Comparison of ENCODE assay signal across 27 cellular contexts in the genomic region with DNA sequence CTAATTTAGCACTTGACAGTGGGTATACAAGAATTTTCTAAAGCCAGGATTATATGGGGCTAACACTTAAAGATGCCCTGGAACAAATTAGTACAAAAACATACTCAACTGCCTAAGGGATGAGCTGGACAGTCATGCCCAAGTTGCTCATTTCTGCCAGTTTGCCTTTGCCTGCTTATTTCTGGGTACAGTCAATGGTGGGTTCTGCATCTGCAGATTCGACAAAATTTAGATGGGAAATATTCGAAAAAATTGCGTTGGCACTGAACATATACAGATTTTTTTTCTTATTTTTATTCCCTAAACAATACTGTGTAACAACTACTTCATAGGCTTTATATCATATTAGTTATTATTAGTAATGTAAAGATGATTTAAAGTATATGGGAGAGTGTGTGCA.
"Had no signal": no experiment of that assay in that cellular context is flagged by ENCODE, and none has a peak within 500 bp of the region (broad histone marks: within the 10 kb centered on the region; RNA-seq: fewer than 3 reads in every experiment).

No MANE protein-coding gene starts in this region.

- H3K9me3 ChIP-seq: colonic mucosa, esophagus muscularis mucosa, esophagus squamous epithelium, gastrocnemius medialis, gastroesophageal sphincter, heart left ventricle, heart right ventricle had no signal

- H3K27ac ChIP-seq: colonic mucosa, coronary artery, dorsolateral prefrontal cortex, epithelial cell of prostate, esophagus muscularis mucosa, esophagus squamous epithelium, foreskin keratinocyte, gastrocnemius medialis, gastroesophageal sphincter, heart left ventricle, heart right ventricle had no signal

- H3K4me1 ChIP-seq: colonic mucosa, esophagus squamous epithelium, gastroesophageal sphincter had no signal

- H3K4me3 ChIP-seq: colonic mucosa, coronary artery, dorsolateral prefrontal cortex, esophagus muscularis mucosa, esophagus squamous epithelium, gastrocnemius medialis, gastroesophageal sphincter, heart left ventricle, heart right ventricle had no signal

- DNase-seq: colonic mucosa; cortex of kidney; dermis blood vessel endothelial cell; dorsolateral prefrontal cortex; effector CD4-positive, alpha-beta T cell; effector CD8-positive, alpha-beta T cell; effector memory CD4-positive, alpha-beta T cell; effector memory CD8-positive, alpha-beta T cell; endodermal cell; erythroblast; esophagus squamous epithelium; foreskin keratinocyte; foreskin melanocyte; gastrocnemius medialis; glutamatergic neuron; head of caudate nucleus; heart left ventricle; heart right ventricle had no signal

- FAIRE-seq: colon, endometrium, endothelial cell of umbilical vein, frontal cortex had no signal

- ATAC-seq: effector memory CD8-positive, alpha-beta T cell; esophagus mucosa; foreskin keratinocyte; gastrocnemius medialis; gastroesophageal sphincter; heart left ventricle; heart right ventricle had no signal

- H3K36me3 ChIP-seq: colonic mucosa, esophagus muscularis mucosa, esophagus squamous epithelium, gastrocnemius medialis, gastroesophageal sphincter, heart left ventricle, heart right ventricle had no signal

- H3K27me3 ChIP-seq: colonic mucosa, dorsolateral prefrontal cortex, esophagus muscularis mucosa, esophagus squamous epithelium, foreskin keratinocyte, gastrocnemius medialis, gastroesophageal sphincter, heart left ventricle, heart right ventricle had no signal
